1 cellular context compared by ENCODE assay signal in genomic region chr2:102508863-102509262, GRCh38.
TF ChIP-seq lines count a peak whose summit lies in the region.

No MANE protein-coding gene starts in this region.

TF ChIP-seq in K562, 482 proteins besides CTCF, POLR2A, EP300 and RAD21:
- TF ChIP-seq, protein P1, sequence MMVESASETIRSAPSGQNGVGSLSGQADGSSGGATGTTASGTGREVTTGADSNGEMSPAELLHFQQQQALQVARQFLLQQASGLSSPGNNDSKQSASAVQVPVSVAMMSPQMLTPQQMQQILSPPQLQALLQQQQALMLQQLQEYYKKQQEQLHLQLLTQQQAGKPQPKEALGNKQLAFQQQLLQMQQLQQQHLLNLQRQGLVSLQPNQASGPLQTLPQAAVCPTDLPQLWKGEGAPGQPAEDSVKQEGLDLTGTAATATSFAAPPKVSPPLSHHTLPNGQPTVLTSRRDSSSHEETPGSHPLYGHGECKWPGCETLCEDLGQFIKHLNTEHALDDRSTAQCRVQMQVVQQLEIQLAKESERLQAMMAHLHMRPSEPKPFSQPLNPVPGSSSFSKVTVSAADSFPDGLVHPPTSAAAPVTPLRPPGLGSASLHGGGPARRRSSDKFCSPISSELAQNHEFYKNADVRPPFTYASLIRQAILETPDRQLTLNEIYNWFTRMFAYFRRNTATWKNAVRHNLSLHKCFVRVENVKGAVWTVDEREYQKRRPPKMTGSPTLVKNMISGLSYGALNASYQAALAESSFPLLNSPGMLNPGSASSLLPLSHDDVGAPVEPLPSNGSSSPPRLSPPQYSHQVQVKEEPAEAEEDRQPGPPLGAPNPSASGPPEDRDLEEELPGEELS (CRISPR knock-in tag; IDR thresholded peaks at IDR 0.05; ENCODE audit: borderline replicate concordance), result no peak
- TF ChIP-seq POU5F1 (IDR thresholded peaks at IDR 0.05; ENCODE audit: borderline replicate concordance, low read depth, low read length, partially characterized antibody) (no peak), FOSL1 (tag; conservative IDR thresholded peaks at IDR 0.05) (no peak), SPI1 (IDR thresholded peaks at IDR 0.05; ENCODE audit: borderline replicate concordance, low read depth, low read length) (peak; percentile 74; the same call in 1 of the 2 replicates), ZC3H8 (IDR thresholded peaks at IDR 0.05) (no peak), FOS (IDR thresholded peaks at IDR 0.05; ENCODE audit: extremely low read depth, insufficient read length) (no peak), KAT2B (IDR thresholded peaks at IDR 0.05; ENCODE audit: low read depth, low read length) (no peak)
- TF ChIP-seq, protein P2, sequence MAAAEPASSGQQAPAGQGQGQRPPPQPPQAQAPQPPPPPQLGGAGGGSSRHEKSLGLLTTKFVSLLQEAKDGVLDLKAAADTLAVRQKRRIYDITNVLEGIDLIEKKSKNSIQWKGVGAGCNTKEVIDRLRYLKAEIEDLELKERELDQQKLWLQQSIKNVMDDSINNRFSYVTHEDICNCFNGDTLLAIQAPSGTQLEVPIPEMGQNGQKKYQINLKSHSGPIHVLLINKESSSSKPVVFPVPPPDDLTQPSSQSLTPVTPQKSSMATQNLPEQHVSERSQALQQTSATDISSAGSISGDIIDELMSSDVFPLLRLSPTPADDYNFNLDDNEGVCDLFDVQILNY (CRISPR knock-in tag; IDR thresholded peaks at IDR 0.05), result no peak
